6 cellular contexts compared by ENCODE assay signal in the genomic region with DNA sequence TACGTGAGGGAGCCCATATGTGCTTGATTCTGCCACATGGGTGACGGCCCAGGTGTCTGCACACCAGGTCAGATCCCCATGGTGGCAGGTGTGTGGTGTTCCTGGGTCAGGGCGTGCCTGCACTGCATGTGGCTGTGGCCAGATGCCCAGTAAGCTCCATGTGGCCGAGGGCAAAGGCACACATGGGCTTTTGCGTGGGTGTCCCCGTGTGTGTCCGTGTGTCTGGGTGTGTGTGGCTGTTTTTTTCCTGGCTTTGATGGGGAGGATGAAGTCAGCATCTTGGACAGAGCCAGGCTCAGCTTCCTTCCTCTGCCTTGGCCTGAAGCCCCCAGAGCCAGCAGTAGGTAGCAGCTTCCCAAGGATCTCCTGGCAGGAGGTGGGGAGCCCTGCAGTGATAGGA.
DNase-seq lines count a peak whose midpoint lies in the region; ATAC-seq and TF ChIP-seq lines count a peak whose summit lies in the region.
"Had no signal": no experiment of that assay in that cellular context is flagged by ENCODE, and none has a peak within 500 bp of the region (broad histone marks: within the 10 kb centered on the region; RNA-seq: fewer than 3 reads in every experiment).

No MANE protein-coding gene starts in this region.

- ATAC-seq in HG03432 (IDR thresholded peaks at IDR 0.05; ENCODE audit: unreplicated experiment): no peak

- H3K9ac ChIP-seq in rectal smooth muscle tissue (ENCODE audit: low read length): no peak overlapping the region

- no peak for DNase-seq in coronary artery (ENCODE audit: low spot score)
- DNase-seq in effector CD8-positive, alpha-beta T cell (lab: John Stamatoyannopoulos, UW): no peak
- DNase-seq: Caco-2, NCI-H82 had no signal

- H3K4me3 ChIP-seq in coronary artery: peak overlapping the region; percentile 76
- no peak overlapping the region for H3K4me3 ChIP-seq in rectal smooth muscle tissue (ENCODE audit: low read length)

- peaks cover 2% of the 10 kb centered on the region for H3K36me3 ChIP-seq in rectal smooth muscle tissue (ENCODE audit: control insufficient read depth, insufficient read depth, low read length)

- H3K4me1 ChIP-seq in rectal smooth muscle tissue (ENCODE audit: control insufficient read depth, insufficient read depth, low read length): peaks cover 34% of the 10 kb centered on the region

- TF ChIP-seq CTCF in coronary artery (IDR thresholded peaks at IDR 0.05): no peak

- no peaks in the 10 kb centered on the region for H3K27me3 ChIP-seq in rectal smooth muscle tissue (ENCODE audit: control insufficient read depth, insufficient read depth, low read length)

- H3K27ac ChIP-seq in coronary artery: peak overlapping the region; percentile 49 to 89
- peak overlapping the region; percentile 71 for H3K27ac ChIP-seq in rectal smooth muscle tissue (ENCODE audit: low read depth, low read length)
